Comparison of ENCODE assay signal across 2 cellular contexts in genomic region chr7:92639213-92639896, GRCh38.
TF ChIP-seq lines count a peak whose summit lies in the region.

No MANE protein-coding gene starts in this region.

TF ChIP-seq in SK-N-SH, 30 proteins besides CTCF, POLR2A, EP300 and RAD21 (continued from another document and continues in another):
- peak; percentile 87 for TF ChIP-seq ZBTB33 (IDR thresholded peaks at IDR 0.05; ENCODE audit: borderline replicate concordance, low read depth)
- peak; percentile 77 for TF ChIP-seq FOSL2 (IDR thresholded peaks at IDR 0.05; ENCODE audit: borderline replicate concordance, low read depth)
- peak; percentile 95 for TF ChIP-seq TEAD4 (IDR thresholded peaks at IDR 0.05; ENCODE audit: borderline replicate concordance, insufficient read depth)
- TF ChIP-seq USF1 (IDR thresholded peaks at IDR 0.05; ENCODE audit: borderline replicate concordance, low read depth) = 0 out of 2 replicates have a peak, but pooled peaks have one; percentile 8
- peak; percentile 73; the same call in 1 of the 2 replicates for TF ChIP-seq SIN3A (IDR thresholded peaks at IDR 0.05; ENCODE audit: borderline replicate concordance, low read depth, low read length)
- peak; percentile 97 for TF ChIP-seq FOXM1 (IDR thresholded peaks at IDR 0.05; ENCODE audit: low read depth)
- TF ChIP-seq MEF2A (IDR thresholded peaks at IDR 0.05; ENCODE audit: borderline replicate concordance, low read depth) = peak; percentile 68
- TF ChIP-seq MAX (IDR thresholded peaks at IDR 0.05; ENCODE audit: low read depth) = peak; percentile 63
- peak; percentile 39 for TF ChIP-seq REST (IDR thresholded peaks at IDR 0.05; ENCODE audit: low read depth, low read length)
- no peak for TF ChIP-seq NRF1 (IDR thresholded peaks at IDR 0.05; ENCODE audit: low read depth, low read length)
- TF ChIP-seq EZH2phosphoT487 (IDR thresholded peaks at IDR 0.05; ENCODE audit: borderline replicate concordance, low read depth) = no peak
- no peak for TF ChIP-seq USF2 (IDR thresholded peaks at IDR 0.05; ENCODE audit: borderline replicate concordance, low read depth, low read length)
- no peak for TF ChIP-seq RFX5 (IDR thresholded peaks at IDR 0.05; ENCODE audit: low read length)
- TF ChIP-seq CHD2 (IDR thresholded peaks at IDR 0.05; ENCODE audit: low read length, partially characterized antibody) = no peak
- peak; percentile 82; the same call in 1 of the 2 replicates for TF ChIP-seq POLR2AphosphoS5 (IDR thresholded peaks at IDR 0.05; ENCODE audit: low read depth, low read length)
- TF ChIP-seq IRF3 (IDR thresholded peaks at IDR 0.05; ENCODE audit: low read depth, low read length) = no peak
- TF ChIP-seq ELF1 (IDR thresholded peaks at IDR 0.05) = no peak
- peak; percentile 95 for TF ChIP-seq NFIC (IDR thresholded peaks at IDR 0.05; ENCODE audit: borderline replicate concordance)

TF ChIP-seq in GM12878, 131 proteins besides CTCF, POLR2A, EP300 and RAD21 (continued from another document):
- TF ChIP-seq E4F1 (IDR thresholded peaks at IDR 0.05; ENCODE audit: borderline replicate concordance, partially characterized antibody) = no peak
- no peak for TF ChIP-seq POLR2AphosphoS5 (IDR thresholded peaks at IDR 0.05; ENCODE audit: low read length)
- no peak for TF ChIP-seq BRCA1 (IDR thresholded peaks at IDR 0.05; ENCODE audit: low read depth, low read length)
- no peak for TF ChIP-seq CHD1 (IDR thresholded peaks at IDR 0.05; ENCODE audit: low read depth, low read length)
- peak; percentile 93 for TF ChIP-seq EED (IDR thresholded peaks at IDR 0.05; ENCODE audit: low read depth)
- TF ChIP-seq CBFB (IDR thresholded peaks at IDR 0.05; ENCODE audit: low read depth) = 0 out of 2 replicates have a peak, but pooled peaks have one; percentile 33
- no peak for TF ChIP-seq ZNF24 (IDR thresholded peaks at IDR 0.05)
- no peak for TF ChIP-seq BCL11A (IDR thresholded peaks at IDR 0.05; ENCODE audit: low read depth, low read length)
- TF ChIP-seq BMI1 (IDR thresholded peaks at IDR 0.05; ENCODE audit: borderline replicate concordance) = no peak
- no peak for TF ChIP-seq LARP7 (IDR thresholded peaks at IDR 0.05)
- TF ChIP-seq SPI1 (IDR thresholded peaks at IDR 0.05; ENCODE audit: borderline replicate concordance, insufficient read depth, low read depth, low read length) = no peak
- peak; percentile 77 for TF ChIP-seq NFIC (IDR thresholded peaks at IDR 0.05; ENCODE audit: low read depth, low read length)
- TF ChIP-seq ELK1 (IDR thresholded peaks at IDR 0.05; ENCODE audit: low read depth, low read length) = no peak
- TF ChIP-seq RB1 (IDR thresholded peaks at IDR 0.05; ENCODE audit: borderline replicate concordance) = no peak
- TF ChIP-seq HDAC2 (IDR thresholded peaks at IDR 0.05) = no peak
- TF ChIP-seq NRF1 (conservative IDR thresholded peaks at IDR 0.05; ENCODE audit: low read depth, low read length) = no peak
- TF ChIP-seq POU2F2 (IDR thresholded peaks at IDR 0.05; ENCODE audit: borderline replicate concordance, low read depth, low read length) = no peak
- no peak for TF ChIP-seq ETV6 (conservative IDR thresholded peaks at IDR 0.05 in 1 of 2, IDR thresholded peaks at IDR 0.05 in 1 of 2; ENCODE audit: borderline replicate concordance in 1 of 2, low read depth in 1 of 2)
- TF ChIP-seq ZSCAN29 (IDR thresholded peaks at IDR 0.05) = no peak
- no peak for TF ChIP-seq SKIL (IDR thresholded peaks at IDR 0.05; ENCODE audit: low read depth, poor library complexity, severe bottlenecking)
- TF ChIP-seq SP1 (IDR thresholded peaks at IDR 0.05; ENCODE audit: low read depth, low read length) = no peak
- peak; percentile 81 for TF ChIP-seq RUNX3 (IDR thresholded peaks at IDR 0.05; ENCODE audit: low read length)
- no peak for TF ChIP-seq SUPT20H (IDR thresholded peaks at IDR 0.05; ENCODE audit: borderline replicate concordance, control insufficient read depth, low read depth, low read length)
- no peak for TF ChIP-seq KLF5 (IDR thresholded peaks at IDR 0.05; ENCODE audit: partially characterized antibody)
- no peak for TF ChIP-seq CREM (IDR thresholded peaks at IDR 0.05; ENCODE audit: low read depth)
- no peak for TF ChIP-seq ESRRA (IDR thresholded peaks at IDR 0.05; ENCODE audit: low read length)
- TF ChIP-seq JUNB (IDR thresholded peaks at IDR 0.05) = peak; percentile 65; the same call in 1 of the 2 replicates
